ENCODE assay signal across 8 cellular contexts in the genomic region with DNA sequence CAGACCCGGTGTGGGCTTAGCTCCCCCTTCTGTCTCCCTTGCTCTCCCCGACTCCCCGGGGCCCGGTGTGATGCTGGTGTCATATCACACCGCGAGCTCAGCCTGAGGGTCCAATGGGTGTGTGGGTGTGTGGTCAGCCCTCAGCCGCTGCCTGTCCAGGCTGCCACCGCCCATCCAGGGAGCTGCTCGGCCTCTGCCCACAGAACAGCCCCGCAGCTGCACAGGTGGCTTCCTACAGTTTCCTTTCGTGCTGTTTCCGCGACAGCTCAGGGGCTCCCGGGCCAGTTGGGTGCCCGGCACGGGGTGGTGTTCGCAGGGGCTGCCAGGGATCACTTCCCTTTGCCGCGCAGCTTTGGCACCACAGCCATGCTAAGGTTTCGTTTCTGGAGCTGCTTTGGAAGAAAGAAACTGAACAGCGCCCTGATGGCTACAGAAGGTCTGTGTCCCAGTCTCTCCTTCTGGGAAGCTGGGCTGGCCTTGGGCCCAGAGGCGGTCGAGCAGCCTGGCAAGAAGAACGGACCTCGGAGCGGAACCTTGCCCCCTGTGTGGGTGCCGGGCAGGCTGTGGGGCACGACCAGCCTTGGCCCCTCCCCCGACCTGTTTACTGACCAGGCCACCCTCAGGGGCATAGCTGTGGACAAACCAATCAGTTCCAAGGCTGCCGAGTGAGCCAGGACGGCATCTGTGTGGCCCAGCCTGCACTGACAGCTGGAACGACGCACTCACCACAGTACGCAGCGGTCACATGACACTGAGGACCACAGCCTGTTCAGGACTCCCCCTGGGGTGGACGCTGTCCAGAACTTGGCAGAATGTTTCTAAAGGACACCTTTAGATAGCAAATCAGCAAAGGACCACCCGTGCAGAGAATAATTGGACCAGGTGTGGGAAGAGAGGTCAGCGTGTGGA. TPM values are rescaled to one million over a fixed set of nuclear protein-coding genes. Genes with fewer than 3 reads are reported as not detected.
A peak's percentile ranks its signal among the peaks of the same experiment; 100 is the strongest.
DNase-seq lines count a peak whose midpoint lies in the region; ATAC-seq and TF ChIP-seq lines count a peak whose summit lies in the region.

No MANE protein-coding gene starts in this region.

- TF ChIP-seq CTCF in HCT116 (IDR thresholded peaks at IDR 0.05 in 2 of 3, conservative IDR thresholded peaks at IDR 0.05 in 1 of 3; ENCODE audit: borderline replicate concordance in 1 of 3, insufficient read depth in 1 of 3, low read depth in 2 of 3, low read length in 2 of 3): no peak

- peaks cover 42 to 85% of the 10 kb centered on the region in 2 experiments for H3K4me1 ChIP-seq in HCT116 (ENCODE audit: control insufficient read depth in 1 of 2, insufficient read depth in 2 of 2, low read length in 2 of 2)

- ATAC-seq in HCT116: no peak
- ATAC-seq in activated T-helper 17 cell treated with anti-CD3 and anti-CD28 coated beads, Interleukin-2, amount 50 U/mL, for 72 hours (replicated peaks): no peak
- ATAC-seq in GM21825 (IDR thresholded peaks at IDR 0.05; ENCODE audit: unreplicated experiment): no peak
- ATAC-seq in GM21528 (IDR thresholded peaks at IDR 0.05; ENCODE audit: low FRiP score, unreplicated experiment): no peak
- no peak for ATAC-seq in GM18858 (IDR thresholded peaks at IDR 0.05; ENCODE audit: unreplicated experiment)

- H3K4me2 ChIP-seq in HCT116 (ENCODE audit: low read length): no peak overlapping the region

- no peaks in the 10 kb centered on the region for H3K9me3 Mint-ChIP-seq in activated T-helper 17 cell treated with anti-CD3 and anti-CD28 coated beads, Interleukin-2, amount 50 U/mL, for 72 hours

- DNase-seq in HCT116 (ENCODE audit: low read depth, low spot score) (no peak), iPS-NIHi11 (ENCODE audit: low spot score) (peak; percentile 7), GF-D8 (lab: John Stamatoyannopoulos, UW) (no peak)
- peak; percentile 19 for DNase-seq in stimulated activated CD4-positive, alpha-beta T cell treated with anti-CD3 and anti-CD28 coated beads, Interleukin-1b, Interleukin-23, amount 100 ng/mL, for 48 hours

- no peak overlapping the region for H2AFZ ChIP-seq in HCT116 (ENCODE audit: low read depth, low read length, poor library complexity, severe bottlenecking)

- H3K9ac ChIP-seq in HCT116 (ENCODE audit: low read length): no peak overlapping the region

- H3K9me3 ChIP-seq in HCT116 (ENCODE audit: control insufficient read depth in 1 of 2, insufficient read depth in 1 of 2, low read depth in 1 of 2, low read length in 2 of 2): no peaks in the 10 kb centered on the region

- peaks cover 59% of the 10 kb centered on the region for H3K36me3 Mint-ChIP-seq in activated T-helper 17 cell treated with anti-CD3 and anti-CD28 coated beads, Interleukin-2, amount 50 U/mL, for 72 hours (ENCODE audit: low read depth)

- H3K36me3 ChIP-seq in HCT116 (ENCODE audit: control insufficient read depth in 1 of 2, insufficient read depth in 2 of 2, low read length in 2 of 2): peaks cover 18 to 23% of the 10 kb centered on the region in 2 experiments; a peak in 3 of 4 replicates

- RAD21 ChIA-PET in HCT116 (lab: Charles Lee; ENCODE audit: low non-redundant PET in 1 of 2, low total read pairs in 2 of 2, uncharacterized antibody in 2 of 2, unreplicated experiment in 2 of 2): no interaction called here

- BruUV-seq in HCT116 (replicated peaks; lab: Mats Ljungman, UMichigan): no TSS peak

- peak overlapping the region; percentile 82 for H3K27ac Mint-ChIP-seq in activated T-helper 17 cell treated with anti-CD3 and anti-CD28 coated beads, Interleukin-2, amount 50 U/mL, for 72 hours

- H3K27me3 Mint-ChIP-seq in activated T-helper 17 cell treated with anti-CD3 and anti-CD28 coated beads, Interleukin-2, amount 50 U/mL, for 72 hours: no peaks in the 10 kb centered on the region

- H3K27ac ChIP-seq in HCT116 (ENCODE audit: low read depth, low read length): peak overlapping the region; percentile 48

- H3K9me2 ChIP-seq in HCT116 (ENCODE audit: insufficient read depth): no peaks in the 10 kb centered on the region

- intact Hi-C loops in HCT116 (cut with micrococcal nuclease): no loop called here

- H4K20me1 ChIP-seq in HCT116 (ENCODE audit: insufficient read depth): peaks cover 14% of the 10 kb centered on the region; the same call in 1 of the 2 replicates

- no peak for TF ChIP-seq RAD21 in HCT116 (IDR thresholded peaks at IDR 0.05; ENCODE audit: low read depth)

- POLR2A ChIA-PET in HCT116 (lab: Charles Lee): interaction anchor here (0.6 kb wide), 1 partner anchor 33 kb away, joined by 4 read pairs; no protein-coding TSS in a partner anchor

- H3K4me1 Mint-ChIP-seq in activated T-helper 17 cell treated with anti-CD3 and anti-CD28 coated beads, Interleukin-2, amount 50 U/mL, for 72 hours: peaks cover 5% of the 10 kb centered on the region

- CTCF ChIA-PET in HCT116 (lab: Charles Lee): interaction anchor here (1.8 kb wide), 1 partner anchor 37 kb away, joined by 5 read pairs; no protein-coding TSS in a partner anchor

- H3K27me3 ChIP-seq in HCT116 (ENCODE audit: insufficient read depth, low read length): no peaks in the 10 kb centered on the region

- H3K4me3 Mint-ChIP-seq in activated T-helper 17 cell treated with anti-CD3 and anti-CD28 coated beads, Interleukin-2, amount 50 U/mL, for 72 hours: peak overlapping the region; percentile 51

- H3K4me3 ChIP-seq in HCT116 (replicated peaks in 1 of 2; ENCODE audit: low read depth in 1 of 2, low read length in 2 of 2): no peak overlapping the region

- TF ChIP-seq POLR2A in HCT116 (IDR thresholded peaks at IDR 0.05; ENCODE audit: borderline replicate concordance, extremely low read depth, insufficient read depth, insufficient read length): no peak

- H3K79me2 ChIP-seq in HCT116 (ENCODE audit: insufficient read depth, low read length): peaks cover 29% of the 10 kb centered on the region

TF ChIP-seq in HCT116, 20 proteins besides CTCF, POLR2A, EP300 and RAD21 (continues in another document):
- no peak for TF ChIP-seq ELF1 (IDR thresholded peaks at IDR 0.05; ENCODE audit: borderline replicate concordance, low read depth)
- TF ChIP-seq, protein P1, sequence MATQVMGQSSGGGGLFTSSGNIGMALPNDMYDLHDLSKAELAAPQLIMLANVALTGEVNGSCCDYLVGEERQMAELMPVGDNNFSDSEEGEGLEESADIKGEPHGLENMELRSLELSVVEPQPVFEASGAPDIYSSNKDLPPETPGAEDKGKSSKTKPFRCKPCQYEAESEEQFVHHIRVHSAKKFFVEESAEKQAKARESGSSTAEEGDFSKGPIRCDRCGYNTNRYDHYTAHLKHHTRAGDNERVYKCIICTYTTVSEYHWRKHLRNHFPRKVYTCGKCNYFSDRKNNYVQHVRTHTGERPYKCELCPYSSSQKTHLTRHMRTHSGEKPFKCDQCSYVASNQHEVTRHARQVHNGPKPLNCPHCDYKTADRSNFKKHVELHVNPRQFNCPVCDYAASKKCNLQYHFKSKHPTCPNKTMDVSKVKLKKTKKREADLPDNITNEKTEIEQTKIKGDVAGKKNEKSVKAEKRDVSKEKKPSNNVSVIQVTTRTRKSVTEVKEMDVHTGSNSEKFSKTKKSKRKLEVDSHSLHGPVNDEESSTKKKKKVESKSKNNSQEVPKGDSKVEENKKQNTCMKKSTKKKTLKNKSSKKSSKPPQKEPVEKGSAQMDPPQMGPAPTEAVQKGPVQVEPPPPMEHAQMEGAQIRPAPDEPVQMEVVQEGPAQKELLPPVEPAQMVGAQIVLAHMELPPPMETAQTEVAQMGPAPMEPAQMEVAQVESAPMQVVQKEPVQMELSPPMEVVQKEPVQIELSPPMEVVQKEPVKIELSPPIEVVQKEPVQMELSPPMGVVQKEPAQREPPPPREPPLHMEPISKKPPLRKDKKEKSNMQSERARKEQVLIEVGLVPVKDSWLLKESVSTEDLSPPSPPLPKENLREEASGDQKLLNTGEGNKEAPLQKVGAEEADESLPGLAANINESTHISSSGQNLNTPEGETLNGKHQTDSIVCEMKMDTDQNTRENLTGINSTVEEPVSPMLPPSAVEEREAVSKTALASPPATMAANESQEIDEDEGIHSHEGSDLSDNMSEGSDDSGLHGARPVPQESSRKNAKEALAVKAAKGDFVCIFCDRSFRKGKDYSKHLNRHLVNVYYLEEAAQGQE (IDR thresholded peaks at IDR 0.05; ENCODE audit: low read depth): no peak
- no peak for TF ChIP-seq TCF7L2 (IDR thresholded peaks at IDR 0.05; ENCODE audit: borderline replicate concordance, extremely low read depth, insufficient read depth, insufficient read length)
- no peak for TF ChIP-seq SRF (IDR thresholded peaks at IDR 0.05; ENCODE audit: low read depth)
- TF ChIP-seq ZNF274 (IDR thresholded peaks at IDR 0.05; ENCODE audit: low read depth, low read length): no peak
- TF ChIP-seq SP1 (IDR thresholded peaks at IDR 0.05; ENCODE audit: low read depth): no peak
- TF ChIP-seq FOSL1 (IDR thresholded peaks at IDR 0.05; ENCODE audit: low read depth): no peak
- no peak for TF ChIP-seq SIN3A (IDR thresholded peaks at IDR 0.05; ENCODE audit: low read depth)

RNA-seq across cellular contexts. Expression of a gene that starts 7.0 kb away (rescaled TPM):
- total RNA-seq in HCT116 (2021; ENCODE audit: unreplicated experiment): 116 TPM
- polyA plus RNA-seq in HCT116 (2012): 84.5 and 97.2 TPM in 2 replicates
- 100 to 1,000 TPM in 1 of 2 donors, 10 to 100 TPM in 1; 94.8 to 235 TPM for total RNA-seq in activated T-helper 17 cell treated with anti-CD3 and anti-CD28 coated beads, Interleukin-2, amount 50 U/mL, for 72 hours

RNA-seq across cellular contexts. Expression of a gene that starts 45.0 kb away (rescaled TPM):
- not detected for total RNA-seq in HCT116 (2021; ENCODE audit: unreplicated experiment)
- polyA plus RNA-seq in HCT116 (2012): not detected in 2 replicates
- under 1 TPM; 0.09 to 0.42 TPM for total RNA-seq in activated T-helper 17 cell treated with anti-CD3 and anti-CD28 coated beads, Interleukin-2, amount 50 U/mL, for 72 hours

RNA-seq across cellular contexts. Expression of a gene that starts 49.2 kb away (rescaled TPM):
- total RNA-seq in HCT116 (2021; ENCODE audit: unreplicated experiment): 45.8 TPM
- polyA plus RNA-seq in HCT116 (2012): 39.6 and 41.0 TPM in 2 replicates
- 10 to 100 TPM; 22.7 to 38.6 TPM for total RNA-seq in activated T-helper 17 cell treated with anti-CD3 and anti-CD28 coated beads, Interleukin-2, amount 50 U/mL, for 72 hours

RNA-seq across cellular contexts. Expression of a gene that starts 49.3 kb away (rescaled TPM):
- total RNA-seq in HCT116 (2021; ENCODE audit: unreplicated experiment): 16.6 TPM
- 13.0 and 13.7 TPM in 2 replicates for polyA plus RNA-seq in HCT116 (2012)
- total RNA-seq in activated T-helper 17 cell treated with anti-CD3 and anti-CD28 coated beads, Interleukin-2, amount 50 U/mL, for 72 hours: 10 to 100 TPM; 19.5 to 21.9 TPM

Comparison
In these comparisons a context has a peak if more than half of its experiments do, and no peak if none do; other contexts are left out.
1. DNase-seq: peak in iPS-NIHi11 (single experiment) and stimulated activated CD4-positive, alpha-beta T cell treated with anti-CD3 and anti-CD28 coated beads, Interleukin-1b, Interleukin-23, amount 100 ng/mL, for 48 hours (single experiment); none in HCT116 (single experiment) and GF-D8 (single experiment).